ENCODE assay signal across 13 cellular contexts in genomic region chr2:232439758-232440135, GRCh38. TPM values are rescaled to one million over a fixed set of nuclear protein-coding genes. Genes with fewer than 3 reads are reported as not detected.
DNase-seq lines count a peak whose midpoint lies in the region; ATAC-seq and TF ChIP-seq lines count a peak whose summit lies in the region.
"Had no signal": no experiment of that assay in that cellular context is flagged by ENCODE, and none has a peak within 500 bp of the region (broad histone marks: within the 10 kb centered on the region; RNA-seq: fewer than 3 reads in every experiment).

No MANE protein-coding gene starts in this region.

- POLR2A ChIA-PET in WTC11 (lab: Charles Lee): no interaction called here

- H3K4me1 Mint-ChIP-seq in WTC11: peaks cover 6% of the 10 kb centered on the region
- H3K4me1 Mint-ChIP-seq in Calu3 (ENCODE audit: low read depth, unreplicated experiment): no peaks in the 10 kb centered on the region

- H3K4me3 ChIP-seq in heart left ventricle: no peak overlapping the region
- no peak overlapping the region for H3K4me3 ChIP-seq in upper lobe of left lung
- H3K4me3 ChIP-seq: lung had no signal

- H3K36me3 ChIP-seq in heart left ventricle: no peaks in the 10 kb centered on the region
- no peaks in the 10 kb centered on the region for H3K36me3 ChIP-seq in upper lobe of left lung
- H3K36me3 ChIP-seq: BE2C had no signal

- DNase-seq in heart left ventricle (peak in 2 of 5 donors; percentile 15 to 25), Right ventricle myocardium inferior (ENCODE audit: missing footprints) (no peak), WTC11 (ENCODE audit: low spot score) (no peak), islet precursor cell (peak; percentile 55), upper lobe of left lung (peak; percentile 11 to 48), Calu3 (no peak), NCI-H526 treated with DMSO at 0.1 percent for 48 hours (lab: John Stamatoyannopoulos, UW) (no peak), NCI-H69 (lab: John Stamatoyannopoulos, UW) (no peak)
- DNase-seq: activated CD8-positive, alpha-beta memory T cell treated with anti-CD3 and anti-CD28 coated beads, Interleukin-2, amount 10 ng/mL, durations not matched to agents 7 days and 5 days had no signal

- TF ChIP-seq POLR2A in heart left ventricle (IDR thresholded peaks at IDR 0.05) (no peak), upper lobe of left lung (IDR thresholded peaks at IDR 0.05) (no peak)

- TF ChIP-seq CTCF in heart left ventricle (IDR thresholded peaks at IDR 0.05) (peak in 10 of 12 donors; percentile 14 to 52 (median 36)), WTC11 (IDR thresholded peaks at IDR 0.05) (0 out of 2 replicates have a peak, but pooled peaks have one; percentile 2), upper lobe of left lung (IDR thresholded peaks at IDR 0.05) (peak in 1 of 6 experiments; percentile 30), Calu3 (IDR thresholded peaks at IDR 0.05; ENCODE audit: unreplicated experiment) (no peak)

- no peak for ATAC-seq in heart left ventricle
- no peak for ATAC-seq in Right ventricle myocardium inferior
- ATAC-seq in WTC11: no peak
- no peak for ATAC-seq in upper lobe of left lung (ENCODE audit: low FRiP score in 2 of 2)

- WGBS in heart left ventricle, 4 donors: 30 to 69% (median 43%) methylated on average over 1 to 3 of the region's 5 CpGs
- WGBS in upper lobe of left lung, 2 donors: 43 to 83% methylated on average over 1 to 2 of the region's 5 CpGs

- CTCF ChIA-PET in WTC11 (lab: Charles Lee) (interaction anchor here (0.6 to 2.1 kb wide), 35 partner anchors 8 to 540 kb away, joined by 3 to 61 read pairs (median 4); partner anchors contain the start of genes CHRNG and NPPC), Calu3 (lab: Charles Lee) (interaction anchor here (0.8 to 1.1 kb wide), 4 partner anchors 54 to 514 kb away, joined by 3 to 9 read pairs (median 6); no protein-coding TSS in a partner anchor)

- H3K9me3 ChIP-seq in heart left ventricle: no peaks in the 10 kb centered on the region
- no peaks in the 10 kb centered on the region for H3K9me3 ChIP-seq in upper lobe of left lung
- H3K9me3 ChIP-seq: BE2C had no signal

- H3K27ac Mint-ChIP-seq in WTC11: no peak overlapping the region
- H3K27ac Mint-ChIP-seq in Calu3 (ENCODE audit: unreplicated experiment): no peak overlapping the region
- H3K27ac Mint-ChIP-seq: activated CD8-positive, alpha-beta memory T cell treated with anti-CD3 and anti-CD28 coated beads, Interleukin-2, amount 10 ng/mL, durations not matched to agents 7 days and 5 days had no signal

- no peak for TF ChIP-seq EP300 in upper lobe of left lung (IDR thresholded peaks at IDR 0.05)

- H3K27ac ChIP-seq in heart left ventricle (no peak overlapping the region), upper lobe of left lung (no peak overlapping the region)
- H3K27ac ChIP-seq: parathyroid adenoma had no signal

- no TSS peak for BruUV-seq in Calu3 (replicated peaks; lab: Mats Ljungman, UMichigan)

- H3K27me3 ChIP-seq in heart left ventricle (peaks cover 0 to 6% (median 0%) of the 10 kb centered on the region in 9 donors), upper lobe of left lung (no peaks in the 10 kb centered on the region)
- H3K27me3 ChIP-seq: BE2C had no signal

- H3K36me3 Mint-ChIP-seq in WTC11 (no peaks in the 10 kb centered on the region), Calu3 (ENCODE audit: insufficient read depth, unreplicated experiment) (no peaks in the 10 kb centered on the region)
- H3K36me3 Mint-ChIP-seq: activated CD8-positive, alpha-beta memory T cell treated with anti-CD3 and anti-CD28 coated beads, Interleukin-2, amount 10 ng/mL, durations not matched to agents 7 days and 5 days had no signal

- peaks cover 3% of the 10 kb centered on the region; the same call in 1 of the 2 replicates for H3K27me3 Mint-ChIP-seq in WTC11 (ENCODE audit: low read depth)
- H3K27me3 Mint-ChIP-seq in Calu3 (ENCODE audit: unreplicated experiment): peaks cover 16% of the 10 kb centered on the region
- H3K27me3 Mint-ChIP-seq: activated CD8-positive, alpha-beta memory T cell treated with anti-CD3 and anti-CD28 coated beads, Interleukin-2, amount 10 ng/mL, durations not matched to agents 7 days and 5 days had no signal

- H3K4me1 ChIP-seq in heart left ventricle (peaks cover 0 to 4% (median 0%) of the 10 kb centered on the region in 12 donors), upper lobe of left lung (peaks cover 0 to 6% (median 3%) of the 10 kb centered on the region in 4 donors)
- H3K4me1 ChIP-seq: parathyroid adenoma had no signal

- no peaks in the 10 kb centered on the region for H3K9me3 Mint-ChIP-seq in WTC11
- no peaks in the 10 kb centered on the region for H3K9me3 Mint-ChIP-seq in Calu3 (ENCODE audit: low read depth, unreplicated experiment)

- intact Hi-C loops in heart left ventricle (cut with DNase I): loop anchor here (1.0 to 10.0 kb wide), 9 partner anchors 83 to 537 kb away; partner anchors contain the start of genes NPPC (in 1 of the 10) and PRSS56 (in 1 of the 10)
- intact Hi-C loops in Right ventricle myocardium inferior (cut with DNase I): loop anchor here (1.0 to 10.0 kb wide), 4 partner anchors 115 to 587 kb away; partner anchors contain the start of gene NPPC
- intact Hi-C loops in Calu3 (cut with micrococcal nuclease; ENCODE audit: unreplicated experiment): loop anchor here (2.0 to 5.0 kb wide), 2 partner anchors 92 to 533 kb away; no protein-coding TSS in a partner anchor

- H3K4me3 Mint-ChIP-seq in WTC11 (no peak overlapping the region), Calu3 (ENCODE audit: low read depth, unreplicated experiment) (no peak overlapping the region)
- H3K4me3 Mint-ChIP-seq: activated CD8-positive, alpha-beta memory T cell treated with anti-CD3 and anti-CD28 coated beads, Interleukin-2, amount 10 ng/mL, durations not matched to agents 7 days and 5 days had no signal

TF ChIP-seq in WTC11, 78 proteins besides CTCF, POLR2A, EP300 and RAD21:
- TF ChIP-seq, protein P1, sequence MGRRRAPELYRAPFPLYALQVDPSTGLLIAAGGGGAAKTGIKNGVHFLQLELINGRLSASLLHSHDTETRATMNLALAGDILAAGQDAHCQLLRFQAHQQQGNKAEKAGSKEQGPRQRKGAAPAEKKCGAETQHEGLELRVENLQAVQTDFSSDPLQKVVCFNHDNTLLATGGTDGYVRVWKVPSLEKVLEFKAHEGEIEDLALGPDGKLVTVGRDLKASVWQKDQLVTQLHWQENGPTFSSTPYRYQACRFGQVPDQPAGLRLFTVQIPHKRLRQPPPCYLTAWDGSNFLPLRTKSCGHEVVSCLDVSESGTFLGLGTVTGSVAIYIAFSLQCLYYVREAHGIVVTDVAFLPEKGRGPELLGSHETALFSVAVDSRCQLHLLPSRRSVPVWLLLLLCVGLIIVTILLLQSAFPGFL (CRISPR knock-in tag; IDR thresholded peaks at IDR 0.05; ENCODE audit: borderline replicate concordance): no peak
- no peak for TF ChIP-seq SMAD3 (CRISPR knock-in tag; IDR thresholded peaks at IDR 0.05; ENCODE audit: borderline replicate concordance)

RNA-seq across cellular contexts. Expression of gene ALPI, which starts 16.2 kb away (rescaled TPM):
- total RNA-seq in heart left ventricle (not detected), Right ventricle myocardium inferior (not detected), WTC11 (2021) (not detected in 3 replicates), upper lobe of left lung (not detected), Calu3 (2022) (not detected in 2 replicates)
- not detected for polyA plus RNA-seq in heart left ventricle
- total RNA-seq: activated CD8-positive, alpha-beta memory T cell treated with anti-CD3 and anti-CD28 coated beads, Interleukin-2, amount 10 ng/mL, durations not matched to agents 7 days and 5 days; lung; NCI-H460 had no signal
- polyA plus RNA-seq: lung had no signal

RNA-seq across cellular contexts. Expression of gene ALPG, which starts 33.1 kb away (rescaled TPM):
- total RNA-seq in heart left ventricle (not detected), Right ventricle myocardium inferior (not detected), WTC11 (2021) (0.94 to 1.3 TPM (median 1.2 TPM) in 3 replicates), upper lobe of left lung (1 to 10 TPM in 3 of 6 donors, under 1 TPM in 1, not detected in 2; 0.91 to 2.3 (median 1.4) TPM), Calu3 (2022) (not detected in 2 replicates)
- not detected for polyA plus RNA-seq in heart left ventricle
- total RNA-seq: activated CD8-positive, alpha-beta memory T cell treated with anti-CD3 and anti-CD28 coated beads, Interleukin-2, amount 10 ng/mL, durations not matched to agents 7 days and 5 days; NCI-H460 had no signal

RNA-seq across cellular contexts. Expression of gene ECEL1, which starts 47.9 kb away (rescaled TPM):
- total RNA-seq in heart left ventricle: 1 to 10 TPM in 1 of 9 donors, under 1 TPM in 6, not detected in 2; 0.20 to 1.2 (median 0.30) TPM
- polyA plus RNA-seq in heart left ventricle: 1 to 10 TPM in 1 of 2 donors, not detected in 1; 1.4 TPM
- not detected for total RNA-seq in Right ventricle myocardium inferior
- total RNA-seq in WTC11 (2021): 21.4 to 23.3 TPM (median 21.9 TPM) in 3 replicates
- under 1 TPM in 2 of 6 donors, not detected in 4; 0.14 to 0.40 TPM for total RNA-seq in upper lobe of left lung
- not detected in 2 replicates for total RNA-seq in Calu3 (2022)

Comparison
In these comparisons a context has a peak if more than half of its experiments do, and no peak if none do; other contexts are left out.
1. DNase-seq: peak in islet precursor cell (single experiment) and upper lobe of left lung (2 of 2); none in Right ventricle myocardium inferior (single experiment), WTC11 (single experiment), Calu3 (single experiment), NCI-H526 treated with DMSO at 0.1 percent for 48 hours (single experiment) and NCI-H69 (single experiment).
2. RNA of gene ECEL1, which starts 47.9 kb away (total RNA-seq): 21.4 to 23.3 TPM in WTC11; 0.20 to 1.2 TPM in heart left ventricle, 0.14 to 0.40 TPM in upper lobe of left lung, not detected in Right ventricle myocardium inferior (single experiment) and not detected in Calu3; every median in the first group is over 10 times any median in the second.